Comparison of ENCODE assay signal across 13 cellular contexts in the genomic region with DNA sequence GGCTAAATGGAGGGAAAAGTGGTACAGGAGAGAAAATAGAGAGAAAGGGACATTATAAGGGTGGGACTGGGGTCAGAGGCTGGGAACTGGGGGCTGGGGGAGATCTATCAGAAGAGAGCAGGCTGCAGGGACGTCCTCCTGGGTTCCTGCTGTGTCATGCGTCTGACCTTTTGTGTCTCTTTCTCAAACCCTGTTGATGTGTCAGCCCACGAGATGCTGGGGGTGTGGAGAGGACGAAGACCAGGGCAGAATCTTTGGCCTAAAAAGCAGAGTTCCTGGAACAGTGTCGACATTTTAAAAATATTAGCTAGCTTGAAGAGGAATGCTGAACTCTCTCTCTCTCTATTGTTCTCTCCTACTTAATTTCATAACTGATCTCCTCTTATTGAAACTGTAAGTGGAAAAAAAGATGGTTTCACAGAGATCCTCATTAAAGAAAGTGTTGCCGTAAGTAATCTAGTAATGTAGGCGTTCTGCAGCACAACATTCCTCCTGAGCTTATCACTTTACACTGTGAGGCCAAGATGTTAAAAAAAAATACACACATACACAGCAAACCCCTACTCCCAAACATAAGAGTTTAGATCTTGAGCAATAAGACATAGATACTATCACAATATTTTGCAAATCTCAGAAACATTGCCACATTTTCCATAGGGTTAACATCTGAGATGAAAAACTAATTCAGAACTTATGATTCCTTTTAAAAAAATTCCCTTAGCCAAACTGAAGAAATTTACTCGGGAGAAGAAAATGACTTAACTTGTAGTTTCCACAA. TPM values are rescaled to one million over a fixed set of nuclear protein-coding genes. Genes with fewer than 3 reads are reported as not detected.
DNase-seq lines count a peak whose midpoint lies in the region; ATAC-seq, FAIRE-seq and TF ChIP-seq lines count a peak whose summit lies in the region.
"Had no signal": no experiment of that assay in that cellular context is flagged by ENCODE, and none has a peak within 500 bp of the region (broad histone marks: within the 10 kb centered on the region; RNA-seq: fewer than 3 reads in every experiment).

No MANE protein-coding gene starts in this region.

- FAIRE-seq in D721Med (lab: Jason Lieb, UNC) (no peak), GM12892 (lab: Jason Lieb, UNC) (no peak)
- FAIRE-seq: endometrium, GM18507 had no signal

- H3K27ac ChIP-seq in testis = no peak overlapping the region

- TF ChIP-seq POLR2A in lower leg skin (IDR thresholded peaks at IDR 0.05) = no peak
- TF ChIP-seq POLR2A in testis (IDR thresholded peaks at IDR 0.05) = no peak
- no peak for TF ChIP-seq POLR2A in GM12892 (IDR thresholded peaks at IDR 0.05; ENCODE audit: low read depth, low read length)

- no peak overlapping the region for H3K4me3 ChIP-seq in lower leg skin (ENCODE audit: low read depth, poor library complexity, severe bottlenecking)
- H3K4me3 ChIP-seq in testis = no peak overlapping the region
- H3K4me3 ChIP-seq: thyroid gland had no signal

- peaks cover 10% of the 10 kb centered on the region for H3K4me1 ChIP-seq in testis
- H3K4me1 ChIP-seq: thyroid gland had no signal

- H3K4me3 Mint-ChIP-seq in activated naive CD4-positive, alpha-beta T cell treated with anti-CD3 and anti-CD28 coated beads, Interleukin-2, amount 50 U/mL, for 24 hours = peak overlapping the region; percentile 63
- no peak overlapping the region for H3K4me3 Mint-ChIP-seq in activated naive CD4-positive, alpha-beta T cell treated with anti-CD3 and anti-CD28 coated beads, Interleukin-2, amount 10 ng/mL, durations not matched to agents 7 days and 5 days
- H3K4me3 Mint-ChIP-seq in activated T-helper 17 cell treated with anti-CD3 and anti-CD28 coated beads, Interleukin-2, amount 50 U/mL, for 72 hours = peak overlapping the region; percentile 80

- no peaks in the 10 kb centered on the region for H3K9me3 ChIP-seq in testis
- H3K9me3 ChIP-seq: thyroid gland had no signal

- H3K27me3 Mint-ChIP-seq in activated naive CD4-positive, alpha-beta T cell treated with anti-CD3 and anti-CD28 coated beads, Interleukin-2, amount 50 U/mL, for 24 hours = no peaks in the 10 kb centered on the region
- H3K27me3 Mint-ChIP-seq in activated naive CD4-positive, alpha-beta T cell treated with anti-CD3 and anti-CD28 coated beads, Interleukin-2, amount 10 ng/mL, durations not matched to agents 7 days and 5 days = no peaks in the 10 kb centered on the region
- H3K27me3 Mint-ChIP-seq in activated T-helper 17 cell treated with anti-CD3 and anti-CD28 coated beads, Interleukin-2, amount 50 U/mL, for 72 hours = no peaks in the 10 kb centered on the region

- peaks cover 70% of the 10 kb centered on the region for H3K4me1 Mint-ChIP-seq in activated naive CD4-positive, alpha-beta T cell treated with anti-CD3 and anti-CD28 coated beads, Interleukin-2, amount 50 U/mL, for 24 hours
- peaks cover 45% of the 10 kb centered on the region for H3K4me1 Mint-ChIP-seq in activated naive CD4-positive, alpha-beta T cell treated with anti-CD3 and anti-CD28 coated beads, Interleukin-2, amount 10 ng/mL, durations not matched to agents 7 days and 5 days
- peaks cover 61% of the 10 kb centered on the region for H3K4me1 Mint-ChIP-seq in activated T-helper 17 cell treated with anti-CD3 and anti-CD28 coated beads, Interleukin-2, amount 50 U/mL, for 72 hours

- H3K27me3 ChIP-seq in testis = no peaks in the 10 kb centered on the region
- H3K27me3 ChIP-seq: thyroid gland had no signal

- CTCF ChIA-PET in activated naive CD4-positive, alpha-beta T cell treated with anti-CD3 and anti-CD28 coated beads, Interleukin-2, amount 10 ng/mL, durations not matched to agents 7 days and 5 days (lab: Charles Lee) = no interaction called here

- H3K36me3 ChIP-seq in testis (ENCODE audit: low read depth, missing control alignments) = no peaks in the 10 kb centered on the region
- H3K36me3 ChIP-seq: thyroid gland had no signal

- ATAC-seq in activated T-helper 17 cell treated with anti-CD3 and anti-CD28 coated beads, Interleukin-2, amount 50 U/mL, for 72 hours (replicated peaks) = peak; percentile 62

- WGBS in lower leg skin, 2 donors = 48 to 57% methylated on average over 8 of the region's 8 CpGs
- 53 to 70% methylated on average over 8 of the region's 8 CpGs for WGBS in testis, 2 donors

- peaks cover 21% of the 10 kb centered on the region for H3K36me3 Mint-ChIP-seq in activated naive CD4-positive, alpha-beta T cell treated with anti-CD3 and anti-CD28 coated beads, Interleukin-2, amount 50 U/mL, for 24 hours
- peaks cover 23% of the 10 kb centered on the region for H3K36me3 Mint-ChIP-seq in activated naive CD4-positive, alpha-beta T cell treated with anti-CD3 and anti-CD28 coated beads, Interleukin-2, amount 10 ng/mL, durations not matched to agents 7 days and 5 days
- peaks cover 14% of the 10 kb centered on the region for H3K36me3 Mint-ChIP-seq in activated T-helper 17 cell treated with anti-CD3 and anti-CD28 coated beads, Interleukin-2, amount 50 U/mL, for 72 hours (ENCODE audit: low read depth)

- H3K9me3 Mint-ChIP-seq in activated naive CD4-positive, alpha-beta T cell treated with anti-CD3 and anti-CD28 coated beads, Interleukin-2, amount 50 U/mL, for 24 hours = no peaks in the 10 kb centered on the region
- no peaks in the 10 kb centered on the region for H3K9me3 Mint-ChIP-seq in activated naive CD4-positive, alpha-beta T cell treated with anti-CD3 and anti-CD28 coated beads, Interleukin-2, amount 10 ng/mL, durations not matched to agents 7 days and 5 days
- no peaks in the 10 kb centered on the region for H3K9me3 Mint-ChIP-seq in activated T-helper 17 cell treated with anti-CD3 and anti-CD28 coated beads, Interleukin-2, amount 50 U/mL, for 72 hours

- intact Hi-C loops in lower leg skin (cut with DNase I; ENCODE audit: low total_unique reads) = no loop called here
- intact Hi-C loops in testis (cut with DNase I; ENCODE audit: low total_unique reads) = no loop called here

- no peak for DNase-seq in activated naive CD4-positive, alpha-beta T cell treated with anti-CD3 and anti-CD28 coated beads, Interleukin-2, amount 10 ng/mL, durations not matched to agents 7 days and 5 days
- DNase-seq in lower leg skin (ENCODE audit: low spot score in 2 of 2) (peak; percentile 75 to 90), testis (peak; percentile 37), D721Med (ENCODE audit: insufficient read length, low spot score) (no peak), GM12892 (ENCODE audit: insufficient read length) (no peak), NCI-H1092 (lab: John Stamatoyannopoulos, UW) (no peak)
- DNase-seq: NCI-H1930, SHP77 treated with DMSO at 0.1 percent for 48 hours had no signal

- TF ChIP-seq CTCF in lower leg skin (IDR thresholded peaks at IDR 0.05) = no peak
- TF ChIP-seq CTCF in testis (IDR thresholded peaks at IDR 0.05) = no peak
- no peak for TF ChIP-seq CTCF in D721Med (IDR thresholded peaks at IDR 0.05; ENCODE audit: insufficient read depth, missing control alignments)

- peak overlapping the region; percentile 88 for H3K27ac Mint-ChIP-seq in activated naive CD4-positive, alpha-beta T cell treated with anti-CD3 and anti-CD28 coated beads, Interleukin-2, amount 50 U/mL, for 24 hours
- H3K27ac Mint-ChIP-seq in activated naive CD4-positive, alpha-beta T cell treated with anti-CD3 and anti-CD28 coated beads, Interleukin-2, amount 10 ng/mL, durations not matched to agents 7 days and 5 days = no peak overlapping the region
- peak overlapping the region; percentile 85 for H3K27ac Mint-ChIP-seq in activated T-helper 17 cell treated with anti-CD3 and anti-CD28 coated beads, Interleukin-2, amount 50 U/mL, for 72 hours

RNA-seq across cellular contexts. Expression of gene RUNX1, which starts 52.6 kb away (rescaled TPM):
- 100 to 1,000 TPM; 112 to 136 TPM for total RNA-seq in activated T-helper 17 cell treated with anti-CD3 and anti-CD28 coated beads, Interleukin-2, amount 50 U/mL, for 72 hours
- total RNA-seq in lower leg skin (10 to 100 TPM in 3 of 4 donors, 1 to 10 TPM in 1; 7.3 to 29.1 (median 18.1) TPM), testis (10 to 100 TPM; 24.3 to 28.7 TPM)
- 11.1 TPM for polyA plus RNA-seq in testis (ENCODE audit: insufficient read depth, low read depth, low replicate concordance)
- 9.1 TPM for polyA plus RNA-seq in GM12892 (2012; ENCODE audit: missing spikeins)

Comparison
In these comparisons a context has a peak if more than half of its experiments do, and no peak if none do; other contexts are left out.
1. DNase-seq: peak in lower leg skin (2 of 2) and testis (single experiment); none in activated naive CD4-positive, alpha-beta T cell treated with anti-CD3 and anti-CD28 coated beads, Interleukin-2, amount 10 ng/mL, durations not matched to agents 7 days and 5 days (single experiment), D721Med (single experiment), GM12892 (single experiment) and NCI-H1092 (single experiment).